Comparison of ENCODE assay signal across 14 cellular contexts in the genomic region with DNA sequence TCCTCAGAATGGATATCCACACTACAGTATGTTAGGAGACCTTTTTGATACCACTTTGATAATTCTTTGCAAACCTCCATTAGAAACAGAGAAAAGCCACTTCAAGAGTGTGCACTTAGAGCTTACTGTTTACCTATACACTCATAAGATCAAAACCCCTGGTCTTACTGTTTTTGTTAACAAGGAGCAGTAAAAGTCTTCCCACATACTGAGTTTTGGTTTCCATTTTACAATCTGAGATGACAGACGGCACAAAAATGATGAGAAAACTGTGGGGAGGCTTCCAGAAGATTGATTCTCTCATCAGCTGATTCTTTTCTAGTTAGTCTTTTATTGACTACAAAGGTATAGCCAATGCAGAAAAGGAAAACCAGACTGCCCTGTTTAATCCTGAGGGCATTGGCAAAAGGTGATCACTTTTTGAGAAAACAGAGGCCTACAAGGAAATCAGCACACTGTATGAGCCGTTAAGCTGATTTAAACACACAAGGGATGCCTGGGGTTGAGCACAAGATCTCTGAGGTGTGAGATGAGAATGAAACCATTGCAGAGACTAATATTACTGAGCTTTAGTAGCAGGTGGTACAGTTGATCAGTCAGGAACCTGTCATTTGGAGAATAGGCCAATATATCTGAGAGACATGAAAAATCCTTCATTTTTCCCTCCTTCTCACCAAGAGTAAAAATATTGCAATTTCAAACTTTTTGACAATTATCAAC.
DNase-seq lines count a peak whose midpoint lies in the region; ATAC-seq, FAIRE-seq and TF ChIP-seq lines count a peak whose summit lies in the region.
"Had no signal": no experiment of that assay in that cellular context is flagged by ENCODE, and none has a peak within 500 bp of the region (broad histone marks: within the 10 kb centered on the region; RNA-seq: fewer than 3 reads in every experiment).

No MANE protein-coding gene starts in this region.

- no peak overlapping the region for H3K4me3 ChIP-seq in dorsolateral prefrontal cortex

- ATAC-seq in GM19395 (IDR thresholded peaks at IDR 0.05; ENCODE audit: unreplicated experiment) (peak; percentile 91), HG02642 (IDR thresholded peaks at IDR 0.05; ENCODE audit: poor library complexity, unreplicated experiment) (peak; percentile 61), HG03439 (IDR thresholded peaks at IDR 0.05; ENCODE audit: unreplicated experiment) (peak; percentile 92)

- FAIRE-seq in GM12892 (lab: Jason Lieb, UNC), result peak; percentile 79
- FAIRE-seq: colon had no signal

- TF ChIP-seq CTCF in dorsolateral prefrontal cortex (IDR thresholded peaks at IDR 0.05 in 54 of 56, conservative IDR thresholded peaks at IDR 0.05 in 2 of 56; ENCODE audit: low read depth in 1 of 56, partially characterized antibody in 56 of 56), result no peak

- intact Hi-C loops in dorsolateral prefrontal cortex (cut with DNase I), result no loop called here

- no peak overlapping the region for H3K27ac ChIP-seq in dorsolateral prefrontal cortex

- no peaks in the 10 kb centered on the region for H3K27me3 ChIP-seq in dorsolateral prefrontal cortex

- DNase-seq in GM12892 (ENCODE audit: insufficient read length) (no peak), putamen (ENCODE audit: low spot score) (no peak), glomerular visceral epithelial cell (ENCODE audit: extremely low spot score) (no peak), dorsolateral prefrontal cortex (no peak), NCI-H2227 (lab: John Stamatoyannopoulos, UW; ENCODE audit: unreplicated experiment) (no peak)
- DNase-seq: activated CD8-positive, alpha-beta memory T cell treated with anti-CD3 and anti-CD28 coated beads for 24 hours; DND-41; IMR-90; islet precursor cell; NCI-H1930 had no signal

- no peak for TF ChIP-seq POLR2A in GM12892 (IDR thresholded peaks at IDR 0.05; ENCODE audit: low read depth, low read length)
